In the genomic region with DNA sequence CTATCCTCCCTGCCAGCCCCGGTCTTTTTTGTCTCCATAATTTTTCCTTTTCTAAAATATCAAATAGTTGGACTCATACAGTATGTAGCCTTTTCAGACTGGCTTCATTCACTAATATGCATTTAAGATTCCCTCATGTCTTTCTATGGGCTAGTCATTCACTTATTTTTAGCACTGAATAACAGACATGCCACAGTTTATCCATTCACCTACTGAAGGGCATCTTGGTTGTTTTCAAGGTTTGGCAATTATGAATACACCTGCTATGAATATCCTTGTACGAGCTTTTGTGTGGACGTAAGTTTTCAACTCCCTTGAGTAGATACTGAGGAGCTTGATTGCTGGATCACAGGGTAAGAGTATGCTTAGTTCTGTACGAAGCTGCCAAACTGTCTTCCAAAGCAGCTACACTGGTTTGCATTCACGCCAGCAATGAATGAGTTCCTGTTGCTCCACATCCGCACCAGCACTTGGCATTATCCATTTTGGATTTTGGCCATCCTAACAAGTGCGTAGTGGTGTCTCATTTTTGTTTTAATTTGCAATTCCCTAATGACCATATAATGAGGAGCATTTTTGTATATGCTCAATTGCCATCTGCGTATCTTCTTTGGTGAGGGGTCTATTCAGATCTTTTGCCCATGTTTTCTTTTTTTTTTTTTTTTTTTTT, we compare ENCODE assay signal across 28 cellular contexts.
"Had no signal": no experiment of that assay in that cellular context is flagged by ENCODE, and none has a peak within 500 bp of the region (broad histone marks: within the 10 kb centered on the region; RNA-seq: fewer than 3 reads in every experiment).

No MANE protein-coding gene starts in this region.

- H3K27me3 Mint-ChIP-seq: activated B cell treated with CpG ODN at 0.5 μM for 24 hours; activated CD4-positive, alpha-beta T cell treated with anti-CD3 and anti-CD28 coated beads, Interleukin-2, amount 10 ng/mL, durations not matched to agents 24 days and 14 days; activated CD8-positive, alpha-beta memory T cell treated with anti-CD3 and anti-CD28 coated beads, Interleukin-2, amount 10 ng/mL, durations not matched to agents 7 days and 5 days; activated T-cell treated with anti-CD3 and anti-CD28 coated beads, Interleukin-2, amount 50 U/mL, for 24 hours had no signal

- DNase-seq: activated B cell treated with CpG ODN at 0.5 μM for 24 hours; activated CD4-positive, alpha-beta T cell treated with anti-CD3 and anti-CD28 coated beads for 1 hour; activated CD4-positive, alpha-beta T cell treated with anti-CD3 and anti-CD28 coated beads, Interleukin-2, amount 10 ng/mL, durations not matched to agents 24 days and 14 days; activated CD8-positive, alpha-beta memory T cell treated with anti-CD3 and anti-CD28 coated beads, Interleukin-2, amount 10 ng/mL, durations not matched to agents 7 days and 5 days; activated gamma-delta T cell treated with Interleukin-2 at 50 U/mL for 16 hours; activated naive CD4-positive, alpha-beta T cell treated with anti-CD3 and anti-CD28 coated beads, Interleukin-2, amount 50 U/mL, for 16 hours; activated T-cell treated with anti-CD3 and anti-CD28 coated beads, Interleukin-2, amount 50 U/mL, for 24 hours; body of pancreas; central memory CD4-positive, alpha-beta T cell; Karpas-422; MM.1S; NCI-H1105; NCI-H1436; NCI-H1694 treated with DMSO at 0.1 percent for 48 hours; NCI-H2029 treated with DMSO at 0.1 percent for 48 hours; NCI-H345; NCI-H510A; NCI-H526 treated with DMSO at 0.1 percent for 48 hours; NCI-H82; RPMI8226; SHP77 treated with DMSO at 0.1 percent for 48 hours; T-helper 2 cell; T1000 had no signal

- H3K4me3 ChIP-seq: ascending aorta, body of pancreas, K562 had no signal

- H3K27ac ChIP-seq: ascending aorta, body of pancreas had no signal

- H3K4me1 ChIP-seq: ascending aorta, body of pancreas had no signal

- H3K27ac Mint-ChIP-seq: activated B cell treated with CpG ODN at 0.5 μM for 24 hours; activated CD4-positive, alpha-beta T cell treated with anti-CD3 and anti-CD28 coated beads, Interleukin-2, amount 10 ng/mL, durations not matched to agents 24 days and 14 days; activated CD8-positive, alpha-beta memory T cell treated with anti-CD3 and anti-CD28 coated beads, Interleukin-2, amount 10 ng/mL, durations not matched to agents 7 days and 5 days; activated T-helper 2 cell treated with anti-CD3 and anti-CD28 coated beads, Interferon-gamma antibody, Interleukin-2, Interleukin-4, amounts not matched to agents 10 μg/mL and 5 μg/mL and 100 μg/mL, durations not matched to agents 14 hours and 24 hours and 36 hours had no signal

- H3K9me3 ChIP-seq: body of pancreas had no signal

- H3K4me1 Mint-ChIP-seq: activated B cell treated with CpG ODN at 0.5 μM for 24 hours; activated CD4-positive, alpha-beta T cell treated with anti-CD3 and anti-CD28 coated beads, Interleukin-2, amount 10 ng/mL, durations not matched to agents 24 days and 14 days had no signal

- ATAC-seq: activated CD8-positive, alpha-beta memory T cell treated with anti-CD3 and anti-CD28 coated beads, Interleukin-2, amount 10 ng/mL, durations not matched to agents 7 days and 5 days; body of pancreas; K562 had no signal

- H3K27me3 ChIP-seq: ascending aorta, body of pancreas had no signal

- FAIRE-seq: bronchial epithelial cell, K562, TTC549 had no signal

- H3K4me3 Mint-ChIP-seq: activated B cell treated with CpG ODN at 0.5 μM for 24 hours; activated CD4-positive, alpha-beta T cell treated with anti-CD3 and anti-CD28 coated beads, Interleukin-2, amount 10 ng/mL, durations not matched to agents 24 days and 14 days; activated CD8-positive, alpha-beta memory T cell treated with anti-CD3 and anti-CD28 coated beads, Interleukin-2, amount 10 ng/mL, durations not matched to agents 7 days and 5 days; activated T-cell treated with anti-CD3 and anti-CD28 coated beads, Interleukin-2, amount 50 U/mL, for 24 hours had no signal
